8 cellular contexts compared by ENCODE assay signal in the genomic region with DNA sequence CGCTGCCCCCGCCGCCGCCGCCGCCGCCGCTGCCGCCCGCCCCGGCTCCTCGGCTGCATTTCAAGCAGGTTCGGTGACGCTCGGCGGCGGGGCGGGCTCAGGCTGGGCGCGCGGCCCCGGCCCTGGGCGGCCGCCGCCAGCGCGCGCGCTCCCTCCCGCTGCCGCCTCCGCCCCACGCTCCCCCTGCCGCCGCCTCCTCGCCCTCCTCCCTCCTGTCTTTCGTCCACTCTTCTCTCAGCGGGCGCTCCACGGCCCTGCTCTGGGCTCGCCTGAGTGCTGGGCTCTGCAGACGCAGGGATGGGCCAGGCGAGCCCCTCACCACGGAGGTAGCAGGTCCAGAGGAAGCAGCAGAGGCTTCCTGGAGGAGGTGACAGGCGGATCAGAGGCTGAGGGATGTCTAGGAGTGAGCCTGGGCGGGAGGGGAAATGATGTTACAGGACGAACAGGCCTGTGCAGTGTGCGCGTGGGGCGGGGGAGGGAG. TPM values are rescaled to one million over a fixed set of nuclear protein-coding genes. Genes with fewer than 3 reads are reported as not detected.
DNase-seq lines count a peak whose midpoint lies in the region; ATAC-seq and TF ChIP-seq lines count a peak whose summit lies in the region.

A gene (minus strand): TSS at position 62 of the 481 bp plus-strand sequence. CDS start 158 bp downstream, outside the sequence.

- H3K4me1 Mint-ChIP-seq in IgD-negative memory B cell, result peaks cover 7 to 14% (median 11%) of the 10 kb centered on the region in 3 donors

- peak; percentile 39 for ATAC-seq in GM21381 (IDR thresholded peaks at IDR 0.05; ENCODE audit: unreplicated experiment)
- peak; percentile 60 for ATAC-seq in foreskin keratinocyte

- H3K27me3 ChIP-seq in foreskin keratinocyte, result no peaks in the 10 kb centered on the region

- DNase-seq in COLO668 (lab: John Stamatoyannopoulos, UW; ENCODE audit: unreplicated experiment), result peak; percentile 95
- DNase-seq in activated effector memory CD4-positive, alpha-beta T cell treated with anti-CD3 and anti-CD28 coated beads, Interleukin-2, amount 50 U/mL, for 16 hours, result peak; percentile 93
- DNase-seq in foreskin keratinocyte, result peak; percentile 15 to 29
- peak in 44 of 56 donors; percentile 8 to 78 (median 48) for DNase-seq in nucleus accumbens (lab: John Stamatoyannopoulos, UW)

- H3K36me3 Mint-ChIP-seq in IgD-negative memory B cell, result no peaks in the 10 kb centered on the region

- peak within 1 kb of the TSS; percentile 67 to 91 (median 88) for H3K27ac Mint-ChIP-seq in IgD-negative memory B cell

- H3K27ac ChIP-seq in foreskin keratinocyte (peak within 1 kb of the TSS; percentile 69), temporal lobe (ENCODE audit: low read depth, low read length) (no peak within 1 kb of the TSS)

- no peaks in the 10 kb centered on the region for H3K27me3 Mint-ChIP-seq in IgD-negative memory B cell

- H3K4me3 Mint-ChIP-seq in IgD-negative memory B cell, result peak within 1 kb of the TSS; percentile 93 to 98 (median 98)

- TF ChIP-seq POLR2A in Raji (IDR thresholded peaks at IDR 0.05; ENCODE audit: insufficient read depth, low read depth, low read length), result peak; percentile 66

- no peaks in the 10 kb centered on the region for H3K9me3 Mint-ChIP-seq in IgD-negative memory B cell

- no peak for TF ChIP-seq CTCF in foreskin keratinocyte (conservative IDR thresholded peaks at IDR 0.05)

- H3K4me1 ChIP-seq in foreskin keratinocyte, result peaks cover 10% of the 10 kb centered on the region

RNA-seq across cellular contexts. Expression of the gene that starts here (rescaled TPM):
- polyA plus RNA-seq in IgD-negative memory B cell, result 0.95 TPM
- 30.5 and 38.9 TPM in 2 replicates for total RNA-seq in foreskin keratinocyte
- polyA plus RNA-seq in foreskin keratinocyte, result 7.3 and 10.7 TPM in 2 replicates
- 77.2 TPM for total RNA-seq in temporal lobe

Comparison
In these comparisons a context has a peak if more than half of its experiments do, and no peak if none do; other contexts are left out.
1. DNase-seq: peak in every context shown above with its lines; median percentile 95 in COLO668; 93 in activated effector memory CD4-positive, alpha-beta T cell treated with anti-CD3 and anti-CD28 coated beads, Interleukin-2, amount 50 U/mL, for 16 hours; 48 in nucleus accumbens; 22 in foreskin keratinocyte.